ENCODE assay signal across 8 cellular contexts in the genomic region with DNA sequence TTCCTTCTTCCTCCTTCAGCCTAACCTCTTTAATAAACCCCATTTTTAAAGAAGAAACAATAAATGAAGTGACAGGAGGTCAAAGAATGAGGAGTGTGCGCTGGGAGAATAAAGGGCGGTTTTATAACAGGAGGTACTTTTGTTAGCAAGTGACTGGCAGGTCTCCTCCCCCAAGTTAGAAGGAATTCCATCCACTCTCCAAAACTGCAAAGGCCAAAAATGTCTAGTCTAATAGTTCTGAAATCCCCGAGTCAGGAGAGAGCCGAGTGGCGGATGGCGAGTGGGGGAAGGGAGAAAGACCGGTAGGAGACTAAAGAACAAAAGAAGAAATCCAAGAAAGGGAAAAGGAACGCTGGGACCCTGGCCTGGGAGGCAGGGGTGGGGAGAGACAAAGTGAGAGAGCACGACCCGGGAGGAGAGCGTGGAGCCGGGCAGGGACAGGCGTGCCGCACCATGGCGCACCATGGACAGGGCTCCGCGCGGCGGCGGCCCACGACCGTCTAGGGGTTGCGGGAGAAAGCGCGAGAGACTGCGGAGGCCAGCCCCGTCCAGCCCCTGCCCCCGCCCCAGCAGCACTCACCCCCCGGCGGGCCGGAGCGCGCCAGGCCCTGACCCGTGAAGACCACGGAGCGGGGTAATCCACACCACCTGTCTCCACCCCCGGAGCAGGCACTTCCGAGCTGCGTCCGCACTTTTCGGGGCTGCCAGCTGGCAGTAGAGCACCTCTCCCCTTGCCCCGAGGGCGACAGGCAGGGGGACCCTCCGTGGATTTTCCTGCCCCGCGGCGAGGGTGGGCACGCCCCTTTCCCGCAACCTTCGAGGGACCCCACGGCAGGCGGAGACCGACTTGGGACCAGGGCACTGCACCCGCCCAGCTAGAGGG. TPM values are rescaled to one million over a fixed set of nuclear protein-coding genes. Genes with fewer than 3 reads are reported as not detected.
DNase-seq lines count a peak whose midpoint lies in the region; ATAC-seq and TF ChIP-seq lines count a peak whose summit lies in the region.

No MANE protein-coding gene starts in this region.

- no peaks in the 10 kb centered on the region for H3K36me3 Mint-ChIP-seq in CD8-positive, alpha-beta memory T cell

- peak overlapping the region; percentile 17 for H3K4ac ChIP-seq in mesendoderm (ENCODE audit: low read depth, low read length)

- H4K5ac ChIP-seq in mesendoderm (ENCODE audit: low read length) = no peak overlapping the region

- no peak for TF ChIP-seq CTCF in Loucy (conservative IDR thresholded peaks at IDR 0.05; ENCODE audit: low read length)

- peaks cover 5% of the 10 kb centered on the region for H3K79me1 ChIP-seq in mesendoderm (ENCODE audit: low read length)

- peaks cover 3% of the 10 kb centered on the region for H3K27me3 ChIP-seq in CD8-positive, alpha-beta memory T cell (ENCODE audit: insufficient read depth, low read length, poor library complexity, severe bottlenecking)
- H3K27me3 ChIP-seq in Loucy (ENCODE audit: insufficient read depth, low read length, poor library complexity, severe bottlenecking) = no peaks in the 10 kb centered on the region
- H3K27me3 ChIP-seq in duodenal mucosa (ENCODE audit: control insufficient read depth in 1 of 2, insufficient read depth in 2 of 2, low read length in 2 of 2) = peaks cover 10 to 49% of the 10 kb centered on the region in 2 donors
- no peaks in the 10 kb centered on the region for H3K27me3 ChIP-seq in mesendoderm (ENCODE audit: insufficient read depth, low read length, poor library complexity)
- H3K27me3 ChIP-seq in effector memory CD4-positive, alpha-beta T cell (replicated peaks; ENCODE audit: control insufficient read depth, insufficient read depth, low read length, poor library complexity, severe bottlenecking) = no peaks in the 10 kb centered on the region

- peaks cover 5% of the 10 kb centered on the region; the same call in 1 of the 2 replicates for H3F3A ChIP-seq in Loucy (ENCODE audit: low read depth)

- no peak for ATAC-seq in HG02610 (IDR thresholded peaks at IDR 0.05; ENCODE audit: unreplicated experiment)
- no peak for ATAC-seq in HG02623 (IDR thresholded peaks at IDR 0.05; ENCODE audit: unreplicated experiment)

- H3K79me2 ChIP-seq in Loucy (ENCODE audit: insufficient read depth, low read length) = peaks cover 62% of the 10 kb centered on the region
- H3K79me2 ChIP-seq in mesendoderm (ENCODE audit: control insufficient read depth, insufficient read depth, low read length) = peaks cover 44% of the 10 kb centered on the region

- peak overlapping the region; percentile 100 for H3K18ac ChIP-seq in mesendoderm (ENCODE audit: low read length)

- peaks cover 3 to 22% (median 11%) of the 10 kb centered on the region in 5 donors for H3K9me3 Mint-ChIP-seq in CD8-positive, alpha-beta memory T cell

- H2AK5ac ChIP-seq in mesendoderm (ENCODE audit: low read length) = no peak overlapping the region

- H4K20me1 ChIP-seq in Loucy (ENCODE audit: insufficient read depth, low read length, poor library complexity, severe bottlenecking) = peaks cover 52% of the 10 kb centered on the region

- peak overlapping the region; percentile 78 for H3K9ac ChIP-seq in Loucy (ENCODE audit: low read depth, low read length, poor library complexity, severe bottlenecking)
- H3K9ac ChIP-seq in duodenal mucosa (ENCODE audit: low read depth in 1 of 2, low read length in 2 of 2) = no peak overlapping the region
- peak overlapping the region; percentile 95 for H3K9ac ChIP-seq in mesendoderm (ENCODE audit: low read length)

- no peaks in the 10 kb centered on the region for H3K9me2 ChIP-seq in Loucy (replicated peaks; ENCODE audit: low read depth, low read length)

- H3K4me2 ChIP-seq in Loucy (ENCODE audit: low read depth, low read length, poor library complexity, severe bottlenecking) (peak overlapping the region; percentile 91), mesendoderm (ENCODE audit: low read length) (peak overlapping the region; percentile 69)

- H3K4me1 ChIP-seq in CD8-positive, alpha-beta memory T cell (ENCODE audit: insufficient read depth, low read length) = no peaks in the 10 kb centered on the region
- peaks cover 40% of the 10 kb centered on the region for H3K4me1 ChIP-seq in Loucy (ENCODE audit: insufficient read depth, low read length, poor library complexity, severe bottlenecking)
- no peaks in the 10 kb centered on the region for H3K4me1 ChIP-seq in duodenal mucosa (ENCODE audit: control insufficient read depth in 1 of 2, insufficient read depth in 2 of 2, low read length in 2 of 2)
- H3K4me1 ChIP-seq in mesendoderm (ENCODE audit: control insufficient read depth, low read depth, low read length) = peaks cover 4% of the 10 kb centered on the region
- no peaks in the 10 kb centered on the region for H3K4me1 ChIP-seq in effector memory CD4-positive, alpha-beta T cell (ENCODE audit: control insufficient read depth, insufficient read depth, low read length, poor library complexity, severe bottlenecking)

- CTCF ChIA-PET in CD8-positive, alpha-beta memory T cell (lab: Charles Lee) = no interaction called here

- peak overlapping the region in 4 of 7 donors; percentile 34 to 67 (median 64) for H3K4me3 Mint-ChIP-seq in CD8-positive, alpha-beta memory T cell

- peaks cover 17 to 35% of the 10 kb centered on the region in 2 donors for H3K27me3 Mint-ChIP-seq in CD8-positive, alpha-beta memory T cell

- H3K4me3 ChIP-seq in CD8-positive, alpha-beta memory T cell (ENCODE audit: low read length) = no peak overlapping the region
- H3K4me3 ChIP-seq in Loucy (ENCODE audit: low read length, poor library complexity, severe bottlenecking) (peak overlapping the region; percentile 96), duodenal mucosa (ENCODE audit: low read depth in 1 of 2, low read length in 2 of 2) (no peak overlapping the region), mesendoderm (ENCODE audit: low read length) (peak overlapping the region; percentile 96)
- no peak overlapping the region for H3K4me3 ChIP-seq in effector memory CD4-positive, alpha-beta T cell (ENCODE audit: insufficient read depth, low read depth, low read length, poor library complexity, severe bottlenecking)

- H3K4me1 Mint-ChIP-seq in CD8-positive, alpha-beta memory T cell = peaks cover 7 to 12% (median 8%) of the 10 kb centered on the region in 3 donors

- H3K9me3 ChIP-seq in CD8-positive, alpha-beta memory T cell (ENCODE audit: low read length) = no peaks in the 10 kb centered on the region
- no peaks in the 10 kb centered on the region for H3K9me3 ChIP-seq in Loucy (ENCODE audit: insufficient read depth, low read depth, low read length)
- H3K9me3 ChIP-seq in duodenal mucosa (ENCODE audit: control insufficient read depth in 1 of 2, low read length in 2 of 2) = no peaks in the 10 kb centered on the region
- H3K9me3 ChIP-seq in effector memory CD4-positive, alpha-beta T cell (ENCODE audit: control insufficient read depth, low read length) = no peaks in the 10 kb centered on the region

- no CpG with 5 or more reads among the region's 54 CpGs for WGBS in mesendoderm (ENCODE audit: extremely low coverage, insufficient coverage, low lambda C conversion rate)

- H3K56ac ChIP-seq in mesendoderm (ENCODE audit: low read length) = peak overlapping the region; percentile 94

- no peaks in the 10 kb centered on the region for H3K36me3 ChIP-seq in CD8-positive, alpha-beta memory T cell (ENCODE audit: insufficient read depth, low read length)
- no peaks in the 10 kb centered on the region for H3K36me3 ChIP-seq in Loucy (ENCODE audit: insufficient read depth, low read length)
- no peaks in the 10 kb centered on the region for H3K36me3 ChIP-seq in duodenal mucosa (ENCODE audit: control insufficient read depth in 1 of 2, insufficient read depth in 2 of 2, low read length in 2 of 2)
- H3K36me3 ChIP-seq in mesendoderm (ENCODE audit: control insufficient read depth, insufficient read depth, low read length) = no peaks in the 10 kb centered on the region
- no peaks in the 10 kb centered on the region for H3K36me3 ChIP-seq in effector memory CD4-positive, alpha-beta T cell (ENCODE audit: control insufficient read depth, insufficient read depth, low read length)

- no peak overlapping the region for H3K27ac ChIP-seq in CD8-positive, alpha-beta memory T cell (ENCODE audit: low read depth, low read length)
- H3K27ac ChIP-seq in duodenal mucosa (ENCODE audit: low read depth, low read length) (peak overlapping the region; percentile 42), mesendoderm (ENCODE audit: low read depth, low read length) (peak overlapping the region; percentile 97)
- no peak overlapping the region for H3K27ac ChIP-seq in effector memory CD4-positive, alpha-beta T cell (ENCODE audit: insufficient read depth, low read length, poor library complexity, severe bottlenecking)

- no peak overlapping the region for H2BK120ac ChIP-seq in mesendoderm (ENCODE audit: low read depth, low read length)

- H2AFZ ChIP-seq in Loucy (ENCODE audit: low read length) = no peak overlapping the region; the same call in 1 of the 2 replicates

- POLR2A ChIA-PET in CD8-positive, alpha-beta memory T cell (lab: Charles Lee) = no interaction called here

- no peak overlapping the region for H3K27ac Mint-ChIP-seq in CD8-positive, alpha-beta memory T cell

- H3K23ac ChIP-seq in mesendoderm (ENCODE audit: low read length) = peak overlapping the region; percentile 81

- H2BK15ac ChIP-seq in mesendoderm (replicated peaks; ENCODE audit: low read depth) = no peak overlapping the region

- no peak overlapping the region for H4K8ac ChIP-seq in mesendoderm (ENCODE audit: low read depth, low read length)

- H2BK5ac ChIP-seq in mesendoderm (ENCODE audit: low read length) = peak overlapping the region; percentile 24

- no peak for DNase-seq in CD8-positive, alpha-beta memory T cell
- DNase-seq in mesendoderm = peak; percentile 69
- no peak for DNase-seq in activated CD4-positive, CD25-positive, alpha-beta regulatory T cell (lab: John Stamatoyannopoulos, UW)
- no peak for DNase-seq in effector memory CD4-positive, alpha-beta T cell

RNA-seq across cellular contexts. Expression of a gene that starts 1.6 kb away (rescaled TPM):
- total RNA-seq in CD8-positive, alpha-beta memory T cell = not detected
- polyA plus RNA-seq in CD8-positive, alpha-beta memory T cell = 0.23 TPM
- 82.8 TPM for polyA plus RNA-seq in mesendoderm (2013, experiment 1 of 2)
- 80.1 TPM for polyA plus RNA-seq in mesendoderm (2013, experiment 2 of 2)

Comparison
In these comparisons a context has a peak if more than half of its experiments do, and no peak if none do; other contexts are left out.
1. H3K27ac ChIP-seq: peak in duodenal mucosa (single experiment) and mesendoderm (single experiment); none in CD8-positive, alpha-beta memory T cell (single experiment) and effector memory CD4-positive, alpha-beta T cell (single experiment).
2. H3K4me3 ChIP-seq: peak in Loucy (single experiment) and mesendoderm (single experiment); none in CD8-positive, alpha-beta memory T cell (single experiment), duodenal mucosa (0 of 2) and effector memory CD4-positive, alpha-beta T cell (single experiment).
3. H3K9ac ChIP-seq: peak in Loucy (single experiment) and mesendoderm (single experiment); none in duodenal mucosa (0 of 2).